In genomic region chr5:11400312-11400711, GRCh38 we compare ENCODE assay signal across 24 cellular contexts.
"Had no signal": no experiment of that assay in that cellular context is flagged by ENCODE, and none has a peak within 500 bp of the region (broad histone marks: within the 10 kb centered on the region; RNA-seq: fewer than 3 reads in every experiment).

No MANE protein-coding gene starts in this region.

- ATAC-seq: effector memory CD8-positive, alpha-beta T cell; gastrocnemius medialis; heart right ventricle; left cardiac atrium; left lung; lower lobe of right lung; mucosa of descending colon; naive thymus-derived CD8-positive, alpha-beta T cell had no signal

- DNase-seq: colonic mucosa; cortex of kidney; effector CD8-positive, alpha-beta T cell; effector memory CD8-positive, alpha-beta T cell; endodermal cell; foreskin melanocyte; gastrocnemius medialis; glutamatergic neuron; head of caudate nucleus; heart right ventricle; hippocampal formation; islet precursor cell; kidney; kidney glomerular epithelial cell; left cardiac atrium; left lung; left ventricle myocardium superior; lower lobe of right lung; mesenchymal stem cell; mucosa of descending colon; naive B cell; naive thymus-derived CD8-positive, alpha-beta T cell had no signal

- H3K27ac ChIP-seq: colonic mucosa, esophagus muscularis mucosa, gastrocnemius medialis, heart right ventricle, left lung, lower lobe of right lung had no signal

- H3K36me3 ChIP-seq: colonic mucosa, esophagus muscularis mucosa, gastrocnemius medialis, heart right ventricle, left lung, lower lobe of right lung had no signal

- H3K9me3 ChIP-seq: colonic mucosa, esophagus muscularis mucosa, gastrocnemius medialis, heart right ventricle, left lung, lower lobe of right lung, mucosa of descending colon had no signal

- H3K27me3 ChIP-seq: colonic mucosa, esophagus muscularis mucosa, gastrocnemius medialis, heart right ventricle, left lung had no signal

- H3K4me3 ChIP-seq: colonic mucosa, esophagus muscularis mucosa, gastrocnemius medialis, heart right ventricle, left lung, lower lobe of right lung, mucosa of descending colon had no signal

- FAIRE-seq: endometrium, kidney had no signal

- H3K4me1 ChIP-seq: colonic mucosa, esophagus muscularis mucosa, gastrocnemius medialis, heart right ventricle, left lung, lower lobe of right lung had no signal
